Comparison of ENCODE assay signal across 12 cellular contexts in the genomic region with DNA sequence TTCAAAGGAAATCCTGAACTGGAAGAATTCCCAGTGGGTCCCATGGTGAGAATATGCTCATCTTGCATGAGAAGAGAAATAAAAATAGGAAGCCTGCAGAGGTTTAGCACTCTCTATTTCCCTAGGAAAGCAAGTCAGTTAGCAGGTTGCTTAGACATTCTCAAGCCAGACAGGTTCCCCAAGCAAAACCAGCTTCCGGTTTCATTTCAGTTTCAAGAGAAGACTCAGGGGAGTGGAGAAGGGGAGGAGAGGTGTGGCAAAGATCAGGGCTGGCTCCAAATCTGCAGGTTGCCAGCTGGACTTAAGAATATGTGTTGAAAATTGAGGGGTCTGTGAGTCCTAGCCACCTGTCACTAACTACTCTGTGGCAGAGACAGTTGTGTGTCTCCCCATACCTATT.
DNase-seq lines count a peak whose midpoint lies in the region; ATAC-seq and TF ChIP-seq lines count a peak whose summit lies in the region.
"Had no signal": no experiment of that assay in that cellular context is flagged by ENCODE, and none has a peak within 500 bp of the region (broad histone marks: within the 10 kb centered on the region; RNA-seq: fewer than 3 reads in every experiment).

No MANE protein-coding gene starts in this region.

- intact Hi-C loops in CD14-positive monocyte (cut with micrococcal nuclease) (no loop called here), posterior vena cava (cut with DNase I) (loop anchor here in 1 of 2 donors (10.0 kb wide), 1 partner anchor 848 kb away; a partner anchor contains a TSS)

- ATAC-seq in HG02678 (IDR thresholded peaks at IDR 0.05; ENCODE audit: unreplicated experiment) (peak; percentile 82), HG03457 (IDR thresholded peaks at IDR 0.05; ENCODE audit: unreplicated experiment) (peak; percentile 48)
- ATAC-seq in activated CD8-positive, alpha-beta T cell treated with anti-CD3 and anti-CD28 coated beads, Interleukin-2, amount 10 ng/mL, durations not matched to agents 7 days and 5 days = no peak

- peaks cover 7% of the 10 kb centered on the region for H3K4me1 Mint-ChIP-seq in CD14-positive monocyte
- peaks cover 5% of the 10 kb centered on the region for H3K4me1 Mint-ChIP-seq in activated CD8-positive, alpha-beta T cell treated with anti-CD3 and anti-CD28 coated beads, Interleukin-2, amount 10 ng/mL, durations not matched to agents 7 days and 5 days (ENCODE audit: low read depth)

- CTCF ChIA-PET in activated CD8-positive, alpha-beta T cell treated with anti-CD3 and anti-CD28 coated beads, Interleukin-2, amount 10 ng/mL, durations not matched to agents 7 days and 5 days (lab: Charles Lee) = no interaction called here

- H3K9me3 Mint-ChIP-seq in CD14-positive monocyte = peaks cover 0 to 3% (median 0%) of the 10 kb centered on the region in 7 donors
- H3K9me3 Mint-ChIP-seq in activated CD8-positive, alpha-beta T cell treated with anti-CD3 and anti-CD28 coated beads, Interleukin-2, amount 10 ng/mL, durations not matched to agents 7 days and 5 days (ENCODE audit: insufficient read depth) = no peaks in the 10 kb centered on the region

- TF ChIP-seq CTCF in CD14-positive monocyte (IDR thresholded peaks at IDR 0.05) = no peak

- POLR2A ChIA-PET in activated CD8-positive, alpha-beta T cell treated with anti-CD3 and anti-CD28 coated beads, Interleukin-2, amount 10 ng/mL, durations not matched to agents 7 days and 5 days (lab: Charles Lee) = no interaction called here

- DNase-seq in CD14-positive monocyte (ENCODE audit: low spot score) (no peak), GM19238 (ENCODE audit: insufficient read length, low spot score) (peak; percentile 29), posterior vena cava (ENCODE audit: low spot score) (no peak), NCI-H2029 treated with DMSO at 0.1 percent for 48 hours (lab: John Stamatoyannopoulos, UW) (no peak), RKO (ENCODE audit: low spot score) (no peak)
- DNase-seq in activated CD8-positive, alpha-beta T cell treated with anti-CD3 and anti-CD28 coated beads, Interleukin-2, amount 10 ng/mL, durations not matched to agents 7 days and 5 days = no peak
- DNase-seq: PC-9, T-helper 9 cell had no signal

- H3K36me3 Mint-ChIP-seq in CD14-positive monocyte = no peaks in the 10 kb centered on the region
- H3K36me3 Mint-ChIP-seq in activated CD8-positive, alpha-beta T cell treated with anti-CD3 and anti-CD28 coated beads, Interleukin-2, amount 10 ng/mL, durations not matched to agents 7 days and 5 days (ENCODE audit: low read depth) = no peaks in the 10 kb centered on the region
- H3K36me3 Mint-ChIP-seq: brain had no signal

- H3K4me3 Mint-ChIP-seq in CD14-positive monocyte = peak overlapping the region; percentile 37 to 49
- H3K4me3 Mint-ChIP-seq in activated CD8-positive, alpha-beta T cell treated with anti-CD3 and anti-CD28 coated beads, Interleukin-2, amount 10 ng/mL, durations not matched to agents 7 days and 5 days = no peak overlapping the region
- H3K4me3 Mint-ChIP-seq: brain had no signal

- H3K27ac Mint-ChIP-seq in CD14-positive monocyte = no peak overlapping the region
- no peak overlapping the region for H3K27ac Mint-ChIP-seq in activated CD8-positive, alpha-beta T cell treated with anti-CD3 and anti-CD28 coated beads, Interleukin-2, amount 10 ng/mL, durations not matched to agents 7 days and 5 days
- H3K27ac Mint-ChIP-seq: brain, progenitor cell of endocrine pancreas had no signal

- peaks cover 0 to 2% (median 1%) of the 10 kb centered on the region in 3 donors for H3K27me3 Mint-ChIP-seq in CD14-positive monocyte (ENCODE audit: low read depth in 3 of 3)
- H3K27me3 Mint-ChIP-seq in activated CD8-positive, alpha-beta T cell treated with anti-CD3 and anti-CD28 coated beads, Interleukin-2, amount 10 ng/mL, durations not matched to agents 7 days and 5 days (ENCODE audit: low read depth) = peaks cover 6% of the 10 kb centered on the region
